In the genomic region with DNA sequence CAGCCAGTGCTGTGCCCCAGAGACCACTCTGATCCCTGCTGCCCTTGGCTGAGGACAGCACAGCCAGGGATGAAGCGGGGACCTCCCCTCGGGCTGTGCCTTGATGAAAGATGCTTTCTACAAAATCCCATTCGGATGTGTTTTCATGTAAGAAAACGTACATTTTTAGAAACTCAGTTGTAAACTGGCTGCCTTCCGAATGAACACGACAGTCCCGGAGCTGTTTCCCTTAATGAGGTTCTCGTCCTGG, we compare ENCODE assay signal across 9 cellular contexts.
DNase-seq lines count a peak whose midpoint lies in the region; ATAC-seq and TF ChIP-seq lines count a peak whose summit lies in the region.
"Had no signal": no experiment of that assay in that cellular context is flagged by ENCODE, and none has a peak within 500 bp of the region (broad histone marks: within the 10 kb centered on the region; RNA-seq: fewer than 3 reads in every experiment).

No MANE protein-coding gene starts in this region.

- H3K9ac ChIP-seq in adipocyte (ENCODE audit: low read length) (peak overlapping the region; percentile 96), stomach smooth muscle (ENCODE audit: low read length in 2 of 2) (peak overlapping the region in 1 of 2 donors; percentile 66)

- no peak for TF ChIP-seq CTCF in left lung (IDR thresholded peaks at IDR 0.05)

- H3K9me3 ChIP-seq in adipocyte (ENCODE audit: control insufficient read depth, low read length) (no peaks in the 10 kb centered on the region), left lung (no peaks in the 10 kb centered on the region), stomach smooth muscle (ENCODE audit: control insufficient read depth in 2 of 2, low read length in 2 of 2) (no peaks in the 10 kb centered on the region)

- H3K36me3 ChIP-seq in H7 (replicated peaks; ENCODE audit: control insufficient read depth, insufficient read depth, low read length) (no peaks in the 10 kb centered on the region), adipocyte (ENCODE audit: control insufficient read depth, insufficient read depth, low read length, severe bottlenecking) (peaks cover 7% of the 10 kb centered on the region), left lung (peaks cover 0 to 9% of the 10 kb centered on the region in 2 donors), stomach smooth muscle (ENCODE audit: control insufficient read depth in 2 of 2, insufficient read depth in 2 of 2, low read length in 2 of 2) (no peaks in the 10 kb centered on the region)

- no peak overlapping the region for H3K4me3 ChIP-seq in H7 (ENCODE audit: insufficient read depth, low read depth, low read length)
- peak overlapping the region; percentile 92 for H3K4me3 ChIP-seq in adipocyte (ENCODE audit: low read length)
- peak overlapping the region in 1 of 2 donors; percentile 69 for H3K4me3 ChIP-seq in left lung
- peak overlapping the region in 1 of 2 donors; percentile 57 for H3K4me3 ChIP-seq in stomach smooth muscle (ENCODE audit: low read length in 2 of 2)

- no peak for ATAC-seq in left lung
- no peak for ATAC-seq in HG03159 (IDR thresholded peaks at IDR 0.05; ENCODE audit: unreplicated experiment)

- intact Hi-C loops in left lung (cut with DNase I) = loop anchor here in 1 of 2 donors (10.0 kb wide), 1 partner anchor 103 kb away; no protein-coding TSS in a partner anchor

- H3K4me1 ChIP-seq in adipocyte (ENCODE audit: control insufficient read depth, insufficient read depth, low read length) (peaks cover 58% of the 10 kb centered on the region), left lung (peaks cover 53 to 93% of the 10 kb centered on the region in 2 donors), stomach smooth muscle (ENCODE audit: control insufficient read depth, insufficient read depth, low read length) (peaks cover 74% of the 10 kb centered on the region)

- H3K27me3 ChIP-seq in H7 (ENCODE audit: control insufficient read depth, insufficient read depth, low read length) (no peaks in the 10 kb centered on the region), adipocyte (replicated peaks; ENCODE audit: control insufficient read depth, insufficient read depth, low read length) (no peaks in the 10 kb centered on the region), left lung (no peaks in the 10 kb centered on the region), stomach smooth muscle (ENCODE audit: control insufficient read depth in 1 of 2, insufficient read depth in 2 of 2, low read length in 2 of 2) (no peaks in the 10 kb centered on the region)

- H3K27ac ChIP-seq in left lung (peak overlapping the region; percentile 89 to 94), stomach smooth muscle (ENCODE audit: low read length) (peak overlapping the region; percentile 92)

- DNase-seq in H7 (peak; percentile 33), adipocyte (ENCODE audit: low read depth) (peak; percentile 54), left lung (no peak), NCI-H187 (lab: John Stamatoyannopoulos, UW) (no peak), SKM-1 (lab: John Stamatoyannopoulos, UW; ENCODE audit: unreplicated experiment) (no peak), AG20443 (ENCODE audit: low spot score) (no peak)
- DNase-seq: NCI-H146 had no signal

Comparison
In these comparisons a context has a peak if more than half of its experiments do, and no peak if none do; other contexts are left out.
1. DNase-seq: peak in H7 (single experiment) and adipocyte (single experiment); none in left lung (0 of 2), NCI-H187 (0 of 2), SKM-1 (single experiment) and AG20443 (single experiment).